ENCODE assay signal across 8 cellular contexts in the genomic region with DNA sequence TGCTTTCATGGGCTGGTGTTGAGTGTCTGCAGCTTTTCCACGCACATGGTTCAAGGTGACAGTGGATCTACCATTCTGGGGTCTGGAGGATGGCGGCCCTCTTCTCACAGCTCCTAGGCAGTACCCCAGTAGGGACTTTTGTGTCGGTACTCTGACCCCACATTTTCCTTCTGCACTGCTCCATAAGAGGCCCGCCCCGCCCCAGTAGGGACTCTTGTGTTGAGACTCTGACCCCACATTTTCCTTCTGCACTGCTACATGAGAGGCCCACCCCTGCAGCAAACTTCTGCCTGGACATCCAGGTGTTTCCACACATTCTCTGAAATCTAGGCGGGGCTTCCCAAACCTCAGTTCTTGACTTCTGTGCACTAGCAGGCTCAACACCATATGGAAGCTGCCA.
"Had no signal": no experiment of that assay in that cellular context is flagged by ENCODE, and none has a peak within 500 bp of the region (broad histone marks: within the 10 kb centered on the region; RNA-seq: fewer than 3 reads in every experiment).

No MANE protein-coding gene starts in this region.

- H3K4me1 Mint-ChIP-seq: IgD-negative memory B cell had no signal

- H3K4me3 ChIP-seq: K562 had no signal

- DNase-seq: IMR-90, KBM-7, KG1 had no signal

- H3K27me3 Mint-ChIP-seq: IgD-negative memory B cell had no signal

- H3K27ac ChIP-seq: HL-60, KMS-11 had no signal

- H3K27ac Mint-ChIP-seq: IgD-negative memory B cell had no signal

- H3K4me3 Mint-ChIP-seq: IgD-negative memory B cell had no signal

- H3K36me3 Mint-ChIP-seq: IgD-negative memory B cell had no signal

- ATAC-seq: HepG2, K562 had no signal
